ENCODE assay signal across 8 cellular contexts in the genomic region with DNA sequence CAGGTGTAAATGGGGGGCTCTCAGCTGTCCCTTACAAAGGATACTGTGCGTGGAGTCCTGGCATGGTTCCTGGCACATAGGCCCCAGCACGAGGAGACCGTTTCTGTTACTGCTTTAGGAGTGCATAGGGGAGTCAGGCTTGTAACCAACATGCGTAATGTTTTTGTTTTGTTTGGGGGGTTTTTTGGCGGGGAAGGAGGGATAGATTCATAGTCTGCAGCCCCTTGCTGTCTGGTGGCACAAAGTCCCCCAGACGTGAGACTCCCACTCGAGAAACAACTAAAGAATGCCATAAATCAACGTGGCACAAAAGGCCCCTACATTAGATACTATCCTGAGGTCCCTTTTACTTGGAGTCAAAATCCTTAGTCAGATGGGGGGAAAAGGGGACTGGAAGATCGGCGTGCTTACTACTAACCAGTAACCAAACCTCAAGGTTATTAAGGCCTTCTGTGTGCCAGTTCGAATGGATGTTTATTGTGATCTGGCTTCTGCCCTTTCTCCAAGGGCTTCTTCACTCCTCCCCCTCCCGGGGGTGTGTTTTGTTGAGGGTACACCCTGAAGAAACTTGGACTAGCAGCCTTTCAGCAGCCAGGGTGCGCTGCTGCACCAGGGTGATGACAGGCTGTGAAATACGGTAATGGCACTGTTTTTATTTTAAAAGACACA. TPM values are rescaled to one million over a fixed set of nuclear protein-coding genes. Genes with fewer than 3 reads are reported as not detected.
DNase-seq lines count a peak whose midpoint lies in the region; ATAC-seq and TF ChIP-seq lines count a peak whose summit lies in the region.

No MANE protein-coding gene starts in this region.

- CTCF ChIA-PET in HCT116 (lab: Charles Lee) = interaction anchor here (2.0 kb wide), 1 partner anchor 55 kb away, joined by 11 read pairs; no protein-coding TSS in a partner anchor

- H3K9me3 ChIP-seq in DND-41 (ENCODE audit: insufficient read depth, low read length, severe bottlenecking) (no peaks in the 10 kb centered on the region), HCT116 (ENCODE audit: control insufficient read depth in 1 of 2, insufficient read depth in 1 of 2, low read depth in 1 of 2, low read length in 2 of 2) (no peaks in the 10 kb centered on the region), parathyroid adenoma (ENCODE audit: control insufficient read depth, low read length) (no peaks in the 10 kb centered on the region), tibial artery (no peaks in the 10 kb centered on the region)

- peaks cover 51% of the 10 kb centered on the region for H3K79me2 ChIP-seq in DND-41 (ENCODE audit: insufficient read depth, low read length)
- peaks cover 50% of the 10 kb centered on the region for H3K79me2 ChIP-seq in HCT116 (ENCODE audit: insufficient read depth, low read length)
- H3K79me2 ChIP-seq in parathyroid adenoma = peaks cover 23% of the 10 kb centered on the region

- DNase-seq in DND-41 (peak; percentile 92), HCT116 (ENCODE audit: low read depth, low spot score) (peak; percentile 87), NCI-H1092 (lab: John Stamatoyannopoulos, UW) (peak; percentile 44), Right ventricle myocardium superior (peak; percentile 89), tibial artery (peak; percentile 90 to 92)

- ATAC-seq in DND-41 (ENCODE audit: insufficient read depth, low read depth) (peak; percentile 71), HCT116 (peak; percentile 64), SK-N-SH treated with all-trans-retinoic acid at 6 μM for 48 hours (peak; percentile 65), Right ventricle myocardium superior (ENCODE audit: poor library complexity) (peak; percentile 54)

- POLR2A ChIA-PET in HCT116 (lab: Charles Lee) = no interaction called here

- H3K4me2 ChIP-seq in DND-41 (ENCODE audit: insufficient read depth, low read length) = peak overlapping the region; percentile 98
- peak overlapping the region; percentile 93 for H3K4me2 ChIP-seq in HCT116 (ENCODE audit: low read length)
- H3K4me2 ChIP-seq in parathyroid adenoma (ENCODE audit: low read length) = peak overlapping the region; percentile 71

- no peaks in the 10 kb centered on the region for H3K27me3 Mint-ChIP-seq in activated naive CD8-positive, alpha-beta T cell

- H3K4me3 ChIP-seq in DND-41 (ENCODE audit: low read depth in 1 of 2, low read length in 2 of 2) (peak overlapping the region; percentile 81 to 88; a peak in 3 of 4 replicates), HCT116 (replicated peaks in 1 of 2; ENCODE audit: low read depth in 1 of 2, low read length in 2 of 2) (peak overlapping the region; percentile 85 to 96), parathyroid adenoma (ENCODE audit: low read depth, low read length) (peak overlapping the region; percentile 71), tibial artery (peak overlapping the region; percentile 82 to 93)

- peak; percentile 100 for TF ChIP-seq CTCF in DND-41 (IDR thresholded peaks at IDR 0.05; ENCODE audit: borderline replicate concordance, extremely low read depth, low read length, poor library complexity, severe bottlenecking)
- peak in 2 of 3 experiments; percentile 92 to 95; a peak in 4 of 6 replicates for TF ChIP-seq CTCF in HCT116 (IDR thresholded peaks at IDR 0.05 in 2 of 3, conservative IDR thresholded peaks at IDR 0.05 in 1 of 3; ENCODE audit: borderline replicate concordance in 1 of 3, insufficient read depth in 1 of 3, low read depth in 2 of 3, low read length in 2 of 3)
- peak; percentile 90 for TF ChIP-seq CTCF in parathyroid adenoma (IDR thresholded peaks at IDR 0.05)
- peak; percentile 77 to 82 for TF ChIP-seq CTCF in tibial artery (IDR thresholded peaks at IDR 0.05)

- H3K27me3 ChIP-seq in DND-41 (ENCODE audit: insufficient read depth, low read length, poor library complexity) (no peaks in the 10 kb centered on the region), HCT116 (ENCODE audit: insufficient read depth, low read length) (no peaks in the 10 kb centered on the region), parathyroid adenoma (ENCODE audit: control insufficient read depth, insufficient read depth, low read length) (no peaks in the 10 kb centered on the region), tibial artery (no peaks in the 10 kb centered on the region)

- TSS peak; percentile 47 for BruUV-seq in HCT116 (replicated peaks; lab: Mats Ljungman, UMichigan)

- RAD21 ChIA-PET in HCT116 (lab: Charles Lee; ENCODE audit: low non-redundant PET in 1 of 2, low total read pairs in 2 of 2, uncharacterized antibody in 2 of 2, unreplicated experiment in 2 of 2) = no interaction called here

- peaks cover 4% of the 10 kb centered on the region for H3K36me3 Mint-ChIP-seq in activated naive CD8-positive, alpha-beta T cell

- no peak for TF ChIP-seq POLR2A in HCT116 (IDR thresholded peaks at IDR 0.05; ENCODE audit: borderline replicate concordance, extremely low read depth, insufficient read depth, insufficient read length)

- peaks cover 57% of the 10 kb centered on the region for H3K4me1 Mint-ChIP-seq in activated naive CD8-positive, alpha-beta T cell (ENCODE audit: low read depth)

- peaks cover 59% of the 10 kb centered on the region for H3K36me3 ChIP-seq in DND-41 (ENCODE audit: insufficient read depth, low read length)
- peaks cover 23 to 33% of the 10 kb centered on the region in 2 experiments for H3K36me3 ChIP-seq in HCT116 (ENCODE audit: control insufficient read depth in 1 of 2, insufficient read depth in 2 of 2, low read length in 2 of 2)
- H3K36me3 ChIP-seq in parathyroid adenoma (ENCODE audit: control insufficient read depth, insufficient read depth, low read length) = no peaks in the 10 kb centered on the region
- H3K36me3 ChIP-seq in tibial artery = peaks cover 29 to 42% (median 42%) of the 10 kb centered on the region in 3 donors

- H3K4me3 Mint-ChIP-seq in activated naive CD8-positive, alpha-beta T cell = peak overlapping the region; percentile 100

- intact Hi-C loops in HCT116 (cut with micrococcal nuclease) (loop anchor here (1.0 to 10.0 kb wide), 7 partner anchors 55 to 824 kb away; a partner anchor contains a TSS), Right ventricle myocardium superior (cut with DNase I) (loop anchor here (2.0 to 10.0 kb wide), 4 partner anchors 239 to 529 kb away; a partner anchor contains a TSS), tibial artery (cut with DNase I; ENCODE audit: low total_unique reads) (loop anchor here (5.0 to 10.0 kb wide), 5 partner anchors 169 to 529 kb away; a partner anchor contains a TSS)

- H4K20me1 ChIP-seq in DND-41 (ENCODE audit: insufficient read depth, low read length) = peaks cover 23% of the 10 kb centered on the region
- H4K20me1 ChIP-seq in HCT116 (ENCODE audit: insufficient read depth) = no peaks in the 10 kb centered on the region

- no peaks in the 10 kb centered on the region for H3K9me3 Mint-ChIP-seq in activated naive CD8-positive, alpha-beta T cell (ENCODE audit: low read depth)

- H3K27ac Mint-ChIP-seq in activated naive CD8-positive, alpha-beta T cell = peak overlapping the region; percentile 90

- H2AFZ ChIP-seq in DND-41 (ENCODE audit: low read depth, low read length) (peak overlapping the region; percentile 93), HCT116 (ENCODE audit: low read depth, low read length, poor library complexity, severe bottlenecking) (no peak overlapping the region), parathyroid adenoma (peak overlapping the region; percentile 85)

- TF ChIP-seq RAD21 in HCT116 (IDR thresholded peaks at IDR 0.05; ENCODE audit: low read depth) = no peak

- peak overlapping the region; percentile 75 for H3K9ac ChIP-seq in DND-41 (ENCODE audit: low read depth, low read length)
- peak overlapping the region; percentile 97 for H3K9ac ChIP-seq in HCT116 (ENCODE audit: low read length)
- peak overlapping the region; percentile 82 for H3K9ac ChIP-seq in parathyroid adenoma

- peaks cover 59% of the 10 kb centered on the region for H3K4me1 ChIP-seq in DND-41 (ENCODE audit: insufficient read depth, low read length)
- peaks cover 30 to 49% of the 10 kb centered on the region in 2 experiments for H3K4me1 ChIP-seq in HCT116 (ENCODE audit: control insufficient read depth in 1 of 2, insufficient read depth in 2 of 2, low read length in 2 of 2)
- peaks cover 7% of the 10 kb centered on the region for H3K4me1 ChIP-seq in parathyroid adenoma
- peaks cover 0 to 48% (median 36%) of the 10 kb centered on the region in 4 donors for H3K4me1 ChIP-seq in tibial artery

- H3K9me2 ChIP-seq in HCT116 (ENCODE audit: insufficient read depth) = no peaks in the 10 kb centered on the region

- H3K27ac ChIP-seq in DND-41 (ENCODE audit: low read length) (peak overlapping the region; percentile 78), HCT116 (ENCODE audit: low read depth, low read length) (peak overlapping the region; percentile 67), parathyroid adenoma (peak overlapping the region; percentile 99), tibial artery (peak overlapping the region; percentile 92 to 94)

TF ChIP-seq in HCT116, 20 proteins besides CTCF, POLR2A, EP300 and RAD21 (continues in another document):
- TF ChIP-seq SIN3A (IDR thresholded peaks at IDR 0.05; ENCODE audit: low read depth) (no peak), JUND (IDR thresholded peaks at IDR 0.05) (no peak), SP1 (IDR thresholded peaks at IDR 0.05; ENCODE audit: low read depth) (no peak)
- TF ChIP-seq, protein P1, sequence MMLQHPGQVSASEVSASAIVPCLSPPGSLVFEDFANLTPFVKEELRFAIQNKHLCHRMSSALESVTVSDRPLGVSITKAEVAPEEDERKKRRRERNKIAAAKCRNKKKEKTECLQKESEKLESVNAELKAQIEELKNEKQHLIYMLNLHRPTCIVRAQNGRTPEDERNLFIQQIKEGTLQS (IDR thresholded peaks at IDR 0.05) = no peak

TF ChIP-seq in SK-N-SH treated with all-trans-retinoic acid at 6 μM for 48 hours, 23 proteins besides CTCF, POLR2A, EP300 and RAD21 (continues in another document):
- TF ChIP-seq, protein P2, sequence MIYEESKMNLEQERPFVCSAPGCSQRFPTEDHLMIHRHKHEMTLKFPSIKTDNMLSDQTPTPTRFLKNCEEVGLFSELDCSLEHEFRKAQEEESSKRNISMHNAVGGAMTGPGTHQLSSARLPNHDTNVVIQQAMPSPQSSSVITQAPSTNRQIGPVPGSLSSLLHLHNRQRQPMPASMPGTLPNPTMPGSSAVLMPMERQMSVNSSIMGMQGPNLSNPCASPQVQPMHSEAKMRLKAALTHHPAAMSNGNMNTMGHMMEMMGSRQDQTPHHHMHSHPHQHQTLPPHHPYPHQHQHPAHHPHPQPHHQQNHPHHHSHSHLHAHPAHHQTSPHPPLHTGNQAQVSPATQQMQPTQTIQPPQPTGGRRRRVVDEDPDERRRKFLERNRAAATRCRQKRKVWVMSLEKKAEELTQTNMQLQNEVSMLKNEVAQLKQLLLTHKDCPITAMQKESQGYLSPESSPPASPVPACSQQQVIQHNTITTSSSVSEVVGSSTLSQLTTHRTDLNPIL (CRISPR knock-in tag; IDR thresholded peaks at IDR 0.05; ENCODE audit: low read depth) = no peak
- TF ChIP-seq RARB (CRISPR knock-in tag; IDR thresholded peaks at IDR 0.05) = no peak

RNA-seq across cellular contexts. Expression of a gene that starts 0.9 kb away (rescaled TPM):
- 89.6 TPM for total RNA-seq in HCT116 (2021; ENCODE audit: unreplicated experiment)
- polyA plus RNA-seq in HCT116 (2012) = 71.6 and 78.4 TPM in 2 replicates
- total RNA-seq in Right ventricle myocardium superior = 484 TPM

RNA-seq across cellular contexts. Expression of a gene that starts 2.3 kb away (rescaled TPM):
- total RNA-seq in HCT116 (2021; ENCODE audit: unreplicated experiment) = 76.1 TPM
- polyA plus RNA-seq in HCT116 (2012) = 44.1 and 48.3 TPM in 2 replicates
- 18.9 TPM for total RNA-seq in Right ventricle myocardium superior

RNA-seq across cellular contexts. Expression of a gene that starts 34.6 kb away (rescaled TPM):
- total RNA-seq in HCT116 (2021; ENCODE audit: unreplicated experiment) (not detected), Right ventricle myocardium superior (0.54 TPM)
- not detected in 2 replicates for polyA plus RNA-seq in HCT116 (2012)

RNA-seq across cellular contexts. Expression of a gene that starts 48.2 kb away (rescaled TPM):
- total RNA-seq in HCT116 (2021; ENCODE audit: unreplicated experiment) (5.1 TPM), Right ventricle myocardium superior (3.0 TPM)
- 3.5 and 6.4 TPM in 2 replicates for polyA plus RNA-seq in HCT116 (2012)

Comparison
In these comparisons a context has a peak if more than half of its experiments do, and no peak if none do; other contexts are left out.
1. Peak in every context shown above with its lines: DNase-seq, ATAC-seq, H3K4me3 ChIP-seq and H3K27ac ChIP-seq.